Comparison of ENCODE assay signal across 17 cellular contexts in genomic region chr10:76576276-76576962, GRCh38.
DNase-seq lines count a peak whose midpoint lies in the region; ATAC-seq, FAIRE-seq and TF ChIP-seq lines count a peak whose summit lies in the region.
"Had no signal": no experiment of that assay in that cellular context is flagged by ENCODE, and none has a peak within 500 bp of the region (broad histone marks: within the 10 kb centered on the region; RNA-seq: fewer than 3 reads in every experiment).

No MANE protein-coding gene starts in this region.

- no peaks in the 10 kb centered on the region for H3K9me3 ChIP-seq in fibroblast of lung (ENCODE audit: control insufficient read depth, insufficient read depth, low read depth, low read length)
- peaks cover 0 to 14% of the 10 kb centered on the region in 2 donors for H3K9me3 ChIP-seq in left lung
- H3K9me3 ChIP-seq: lower lobe of right lung, uterus had no signal

- TF ChIP-seq CTCF in fibroblast of lung (conservative IDR thresholded peaks at IDR 0.05 in 1 of 2, IDR thresholded peaks at IDR 0.05 in 1 of 2; ENCODE audit: low read depth in 1 of 2, low read length in 2 of 2), result no peak
- TF ChIP-seq CTCF in left lung (IDR thresholded peaks at IDR 0.05), result no peak

- H3K27me3 ChIP-seq in fibroblast of lung (ENCODE audit: control insufficient read depth, insufficient read depth, low read length) (no peaks in the 10 kb centered on the region), left lung (no peaks in the 10 kb centered on the region)
- H3K27me3 ChIP-seq: uterus had no signal

- H4K20me1 ChIP-seq in fibroblast of lung (ENCODE audit: control insufficient read depth, extremely low read depth, insufficient read depth, low read length), result no peaks in the 10 kb centered on the region

- ATAC-seq in left lung (peak; percentile 47), GM19351 (IDR thresholded peaks at IDR 0.05; ENCODE audit: unreplicated experiment) (no peak)
- ATAC-seq: HCT116; sciatic nerve; stimulated activated memory B cell treated with anti-CD40 and anti-IgM and Interleukin-4, amounts not matched to agents 10 μg/mL and 1 μg/mL and 100 μg/mL, for 72 hours had no signal

- no peak overlapping the region for H2AFZ ChIP-seq in fibroblast of lung (ENCODE audit: low read length)
- H2AFZ ChIP-seq: PC-9 had no signal

- H3K4me3 ChIP-seq in fibroblast of lung (replicated peaks in 1 of 4; ENCODE audit: control extremely low read depth in 1 of 4, insufficient read depth in 1 of 4, low read depth in 3 of 4, low read length in 4 of 4) (no peak overlapping the region), left lung (no peak overlapping the region)
- H3K4me3 ChIP-seq: lower lobe of right lung, PC-9, uterus had no signal

- no peaks in the 10 kb centered on the region for H3K36me3 ChIP-seq in fibroblast of lung (ENCODE audit: control insufficient read depth, insufficient read depth, low read length)
- no peaks in the 10 kb centered on the region for H3K36me3 ChIP-seq in left lung
- H3K36me3 ChIP-seq: lower lobe of right lung, uterus had no signal

- H3K4me2 ChIP-seq in fibroblast of lung (ENCODE audit: extremely low read depth, insufficient read depth, low read length), result no peak overlapping the region
- H3K4me2 ChIP-seq: PC-9 had no signal

- H3K4me1 ChIP-seq in fibroblast of lung (ENCODE audit: control insufficient read depth, extremely low read depth, insufficient read depth, low read length) (peaks cover 4% of the 10 kb centered on the region), left lung (peaks cover 5 to 6% of the 10 kb centered on the region in 2 donors)
- H3K4me1 ChIP-seq: uterus had no signal

- H3K27ac ChIP-seq in fibroblast of lung (ENCODE audit: insufficient read depth, low read length) (no peak overlapping the region), left lung (no peak overlapping the region)
- H3K27ac ChIP-seq: lower lobe of right lung, PC-9, uterus had no signal

- DNase-seq in AG08396 (ENCODE audit: low spot score) (peak; percentile 71), NCI-H226 (peak; percentile 37), fibroblast of lung (ENCODE audit: low read depth in 2 of 2) (peak; percentile 40 to 88), left lung (no peak), GM19239 (ENCODE audit: insufficient read length, low spot score) (no peak), OCI-M2 (lab: John Stamatoyannopoulos, UW; ENCODE audit: unreplicated experiment) (no peak)
- no peak for DNase-seq in stimulated activated CD4-positive, alpha-beta T cell treated with anti-CD3 and anti-CD28 coated beads, Interleukin-1b, Interleukin-23, amount 100 ng/mL, for 48 hours
- DNase-seq: AML-193, lower lobe of right lung, NCI-H1417 treated with DMSO at 0.1 percent for 48 hours, PC-9, uterus had no signal

- intact Hi-C loops in left lung (cut with DNase I), result no loop called here

- no peak overlapping the region for H3K9ac ChIP-seq in fibroblast of lung (ENCODE audit: insufficient read depth, low read length)

- no peak for FAIRE-seq in GM19239 (lab: Jason Lieb, UNC)
- FAIRE-seq: D721Med had no signal

- H3K79me2 ChIP-seq in fibroblast of lung (ENCODE audit: control insufficient read depth, insufficient read depth, low read length), result no peaks in the 10 kb centered on the region

Comparison
In these comparisons a context has a peak if more than half of its experiments do, and no peak if none do; other contexts are left out.
1. DNase-seq: peak in AG08396 (single experiment), NCI-H226 (single experiment) and fibroblast of lung (2 of 2); none in left lung (0 of 2), GM19239 (single experiment), OCI-M2 (single experiment) and stimulated activated CD4-positive, alpha-beta T cell treated with anti-CD3 and anti-CD28 coated beads, Interleukin-1b, Interleukin-23, amount 100 ng/mL, for 48 hours (single experiment).